8 cellular contexts compared by ENCODE assay signal in genomic region chr1:221708987-221709386, GRCh38. TPM values are rescaled to one million over a fixed set of nuclear protein-coding genes. Genes with fewer than 3 reads are reported as not detected.
DNase-seq lines count a peak whose midpoint lies in the region; ATAC-seq and TF ChIP-seq lines count a peak whose summit lies in the region.

No MANE protein-coding gene starts in this region.

- H3K27me3 ChIP-seq in DND-41 (ENCODE audit: insufficient read depth, low read length, poor library complexity) (no peaks in the 10 kb centered on the region), esophagus squamous epithelium (no peaks in the 10 kb centered on the region)

- TF ChIP-seq CTCF in DND-41 (IDR thresholded peaks at IDR 0.05; ENCODE audit: borderline replicate concordance, extremely low read depth, low read length, poor library complexity, severe bottlenecking) (no peak), esophagus squamous epithelium (IDR thresholded peaks at IDR 0.05) (no peak)

- WGBS in esophagus squamous epithelium, 2 donors = 36 to 39% methylated on average over 3 of the region's 3 CpGs

- no peak overlapping the region for H3K4me2 ChIP-seq in DND-41 (ENCODE audit: insufficient read depth, low read length)

- H2AFZ ChIP-seq in DND-41 (ENCODE audit: low read depth, low read length) = no peak overlapping the region

- H3K4me3 ChIP-seq in DND-41 (ENCODE audit: low read depth in 1 of 2, low read length in 2 of 2) (no peak overlapping the region), esophagus squamous epithelium (no peak overlapping the region)

- peak overlapping the region; percentile 83 for H3K27ac ChIP-seq in DND-41 (ENCODE audit: low read length)
- peak overlapping the region in 3 of 4 donors; percentile 59 to 65 (median 62) for H3K27ac ChIP-seq in esophagus squamous epithelium

- H3K36me3 ChIP-seq in DND-41 (ENCODE audit: insufficient read depth, low read length) (peaks cover 10% of the 10 kb centered on the region; the same call in 1 of the 2 replicates), esophagus squamous epithelium (peaks cover 0 to 12% (median 0%) of the 10 kb centered on the region in 3 donors)

- H3K79me2 ChIP-seq in DND-41 (ENCODE audit: insufficient read depth, low read length) = no peaks in the 10 kb centered on the region; the same call in 1 of the 2 replicates

- DNase-seq in DND-41 (peak; percentile 67), NCI-H1694 (lab: John Stamatoyannopoulos, UW) (peak; percentile 7), esophagus squamous epithelium (lab: John Stamatoyannopoulos, UW) (no peak), posterior cingulate gyrus (peak in 8 of 10 donors; percentile 23 to 93 (median 44))
- DNase-seq in activated CD4-positive, alpha-beta T cell treated with anti-CD3 and anti-CD28 coated beads for 48 hours = peak; percentile 39
- DNase-seq in NK-92 treated with Interleukin-12 subunit alpha and Interleukin-12 subunit beta, amount 100 ng/mL, for 24 hours (lab: John Stamatoyannopoulos, UW) = no peak

- TF ChIP-seq POLR2A in esophagus squamous epithelium (IDR thresholded peaks at IDR 0.05) = no peak

- H3K4me1 ChIP-seq in DND-41 (ENCODE audit: insufficient read depth, low read length) = peaks cover 79% of the 10 kb centered on the region
- H3K4me1 ChIP-seq in esophagus squamous epithelium = peaks cover 0 to 56% (median 2%) of the 10 kb centered on the region in 3 donors

- H3K9me3 ChIP-seq in DND-41 (ENCODE audit: insufficient read depth, low read length, severe bottlenecking) (no peaks in the 10 kb centered on the region), esophagus squamous epithelium (no peaks in the 10 kb centered on the region)

- H3K9ac ChIP-seq in DND-41 (ENCODE audit: low read depth, low read length) = peak overlapping the region; percentile 39; the same call in 1 of the 2 replicates

- peak; percentile 6; the same call in 1 of the 3 replicates for ATAC-seq in DND-41 (ENCODE audit: insufficient read depth, low read depth)
- peak; percentile 46 for ATAC-seq in HG02642 (IDR thresholded peaks at IDR 0.05; ENCODE audit: poor library complexity, unreplicated experiment)
- no peak for ATAC-seq in GM21717 (IDR thresholded peaks at IDR 0.05; ENCODE audit: unreplicated experiment)

- intact Hi-C loops in esophagus squamous epithelium (cut with DNase I) = no loop called here
- intact Hi-C loops in posterior cingulate gyrus (cut with DNase I) = loop anchor here (5.0 kb wide), 1 partner anchor 33 kb away; the partner anchor contains the start of gene DUSP10

- no peaks in the 10 kb centered on the region for H4K20me1 ChIP-seq in DND-41 (ENCODE audit: insufficient read depth, low read length)

RNA-seq across cellular contexts. Expression of gene DUSP10, which starts 32.9 kb away (rescaled TPM):
- 1 to 10 TPM; 1.4 to 7.4 (median 4.9) TPM for total RNA-seq in esophagus squamous epithelium

Comparison
In these comparisons a context has a peak if more than half of its experiments do, and no peak if none do; other contexts are left out.
1. DNase-seq: peak in DND-41 (single experiment), NCI-H1694 (single experiment), activated CD4-positive, alpha-beta T cell treated with anti-CD3 and anti-CD28 coated beads for 48 hours (single experiment) and posterior cingulate gyrus (8 of 10); none in esophagus squamous epithelium (single experiment) and NK-92 treated with Interleukin-12 subunit alpha and Interleukin-12 subunit beta, amount 100 ng/mL, for 24 hours (single experiment).